Comparison of ENCODE assay signal across 8 cellular contexts in the genomic region with DNA sequence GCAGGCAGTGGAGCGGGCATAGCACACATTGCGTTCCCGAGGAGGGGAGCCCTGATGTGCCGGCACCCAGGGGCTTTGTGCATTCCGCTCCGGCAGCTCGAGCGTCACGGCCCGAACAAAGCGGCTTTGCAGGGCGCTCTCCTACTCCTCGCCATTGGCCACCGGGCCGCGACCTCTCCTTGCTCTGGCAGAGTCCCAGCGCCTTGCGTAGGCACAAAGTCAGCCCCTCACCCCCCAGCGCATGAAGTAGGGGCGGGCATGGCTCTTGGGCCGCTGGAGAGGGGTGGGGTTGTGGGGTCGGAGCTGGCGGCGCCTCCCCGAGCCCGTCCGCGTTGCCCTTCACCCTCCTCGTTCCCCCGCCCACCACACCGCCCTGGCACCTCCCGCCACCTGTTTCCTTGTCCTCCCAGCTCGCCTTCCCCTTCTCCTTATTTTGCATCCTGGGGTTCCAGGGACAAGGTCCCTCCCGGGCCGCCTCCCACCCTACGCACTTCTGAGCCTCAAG. TPM values are rescaled to one million over a fixed set of nuclear protein-coding genes. Genes with fewer than 3 reads are reported as not detected.
A peak's percentile ranks its signal among the peaks of the same experiment; 100 is the strongest.
DNase-seq lines count a peak whose midpoint lies in the region; ATAC-seq and TF ChIP-seq lines count a peak whose summit lies in the region.

No MANE protein-coding gene starts in this region.

- H3K4me3 ChIP-seq in iPS-15b (ENCODE audit: low read depth, low read length) = peak overlapping the region; percentile 59

- no peaks in the 10 kb centered on the region for H3K9me3 ChIP-seq in iPS-15b (ENCODE audit: control insufficient read depth, insufficient read depth, low read length)

- ATAC-seq in activated CD4-positive, CD25-positive, alpha-beta regulatory T cell treated with anti-CD3 and anti-CD28 coated beads, Interleukin-2, amount 50 U/mL, for 24 hours = peak; percentile 3 to 6
- no peak; the same call in 2 of the 3 replicates for ATAC-seq in SK-N-SH treated with all-trans-retinoic acid at 6 μM for 48 hours
- peak; percentile 76 for ATAC-seq in sciatic nerve

- no peak overlapping the region for H3K9ac ChIP-seq in iPS-15b (ENCODE audit: low read depth, low read length)

- no peaks in the 10 kb centered on the region for H3K36me3 ChIP-seq in iPS-15b (ENCODE audit: control insufficient read depth, insufficient read depth, low read length)

- H3K27me3 ChIP-seq in iPS-15b (ENCODE audit: control insufficient read depth, insufficient read depth, low read length) = peaks cover 35% of the 10 kb centered on the region

- no peak for DNase-seq in activated CD4-positive, CD25-positive, alpha-beta regulatory T cell (lab: John Stamatoyannopoulos, UW)
- DNase-seq in astrocyte of the hippocampus (ENCODE audit: low read depth, low spot score) (peak; percentile 40), sciatic nerve (ENCODE audit: low spot score) (peak; percentile 87), NCI-H128 (lab: John Stamatoyannopoulos, UW; ENCODE audit: unreplicated experiment) (no peak), NCI-H1092 treated with DMSO at 0.1 percent for 48 hours (lab: John Stamatoyannopoulos, UW) (no peak)

- intact Hi-C loops in sciatic nerve (cut with DNase I) = no loop called here

- peaks cover 5% of the 10 kb centered on the region for H3K4me1 ChIP-seq in iPS-15b (ENCODE audit: control insufficient read depth, insufficient read depth, low read length)

TF ChIP-seq in SK-N-SH treated with all-trans-retinoic acid at 6 μM for 48 hours, 23 proteins besides CTCF, POLR2A, EP300 and RAD21:
- TF ChIP-seq ZFP3 (CRISPR knock-in tag; IDR thresholded peaks at IDR 0.05) = no peak
- TF ChIP-seq SNAI2 (CRISPR knock-in tag; IDR thresholded peaks at IDR 0.05) = no peak
- TF ChIP-seq ZNF70 (CRISPR knock-in tag; IDR thresholded peaks at IDR 0.05) = peak; percentile 88
- TF ChIP-seq ZNF8 (CRISPR knock-in tag; IDR thresholded peaks at IDR 0.05) = no peak
- TF ChIP-seq ISL1 (CRISPR knock-in tag; IDR thresholded peaks at IDR 0.05) = no peak

RNA-seq across cellular contexts. Expression of a gene that starts 0.8 kb away (rescaled TPM):
- 39.2 TPM for total RNA-seq in sciatic nerve

Comparison
In these comparisons a context has a peak if more than half of its experiments do, and no peak if none do; other contexts are left out.
1. DNase-seq: peak in astrocyte of the hippocampus (single experiment) and sciatic nerve (single experiment); none in activated CD4-positive, CD25-positive, alpha-beta regulatory T cell (0 of 4), NCI-H128 (single experiment) and NCI-H1092 treated with DMSO at 0.1 percent for 48 hours (single experiment).